ENCODE assay signal across 11 cellular contexts in the genomic region with DNA sequence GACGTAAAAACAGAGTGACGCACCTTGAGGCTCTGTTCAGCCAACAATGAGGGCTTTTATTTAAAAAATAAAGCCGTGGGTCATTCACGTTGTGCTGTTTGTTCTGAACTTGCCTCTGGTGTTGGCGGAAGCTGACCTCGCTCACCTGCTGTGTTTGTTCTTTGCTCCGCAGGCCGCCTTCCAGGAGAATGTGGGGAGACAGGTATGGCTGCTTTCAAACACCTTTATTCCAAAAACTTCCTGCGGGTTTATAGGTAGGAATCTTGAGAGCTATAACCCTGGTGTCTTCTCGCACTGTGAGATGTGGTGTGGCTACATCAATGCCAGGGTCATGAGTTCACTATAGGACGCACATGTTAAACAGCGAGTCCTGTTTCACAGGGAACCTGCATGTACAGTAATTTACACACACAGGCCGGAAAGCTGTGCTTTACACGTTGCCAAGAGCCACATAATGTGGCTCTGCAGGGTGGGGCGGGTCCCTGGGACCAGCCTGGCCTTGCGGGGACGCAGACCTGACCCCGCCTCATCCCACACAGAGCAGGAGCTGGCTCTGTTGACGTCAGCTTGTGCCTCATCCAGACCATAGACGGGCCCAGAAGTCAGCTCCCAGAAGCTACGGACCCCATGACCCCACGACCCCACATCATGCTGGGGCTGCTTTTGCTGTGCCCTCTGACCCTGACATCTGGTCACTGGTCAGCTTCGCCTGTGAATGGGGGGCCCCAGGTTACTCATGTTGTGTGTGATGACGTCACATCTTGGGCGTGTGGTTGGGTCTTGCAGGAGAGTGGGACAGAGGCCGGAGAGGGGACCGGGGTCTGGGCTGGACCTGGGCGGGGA. TPM values are rescaled to one million over a fixed set of nuclear protein-coding genes. Genes with fewer than 3 reads are reported as not detected.
DNase-seq lines count a peak whose midpoint lies in the region; ATAC-seq, FAIRE-seq and TF ChIP-seq lines count a peak whose summit lies in the region.
"Had no signal": no experiment of that assay in that cellular context is flagged by ENCODE, and none has a peak within 500 bp of the region (broad histone marks: within the 10 kb centered on the region; RNA-seq: fewer than 3 reads in every experiment).

No MANE protein-coding gene starts in this region.

- no peak for TF ChIP-seq CTCF in brain (conservative IDR thresholded peaks at IDR 0.05)
- TF ChIP-seq CTCF in HepG2 (CRISPR knock-in tag; IDR thresholded peaks at IDR 0.05), result no peak
- no peak for TF ChIP-seq CTCF in stomach (IDR thresholded peaks at IDR 0.05)

- peak; percentile 33 for DNase-seq in NCI-H510A treated with DMSO at 0.1 percent for 48 hours (lab: John Stamatoyannopoulos, UW)
- DNase-seq in NCI-H510A (lab: John Stamatoyannopoulos, UW), result no peak
- peak; percentile 92 for DNase-seq in HepG2 (ENCODE audit: low spot score)
- DNase-seq in stomach, result peak; percentile 94
- no peak for DNase-seq in activated naive CD4-positive, alpha-beta T cell treated with anti-CD3 and anti-CD28 coated beads for 36 hours
- DNase-seq: midbrain had no signal

- TF ChIP-seq POLR2A in HepG2 (IDR thresholded peaks at IDR 0.05; ENCODE audit: insufficient read depth in 1 of 2, low read depth in 2 of 2, low read length in 2 of 2), result no peak
- TF ChIP-seq POLR2A in stomach (IDR thresholded peaks at IDR 0.05), result no peak

- no peaks in the 10 kb centered on the region for H4K20me1 ChIP-seq in HepG2 (ENCODE audit: insufficient read depth, low read length)

- TSS peak; percentile 43 for BruUV-seq in HepG2 (replicated peaks; lab: Mats Ljungman, UMichigan)

- intact Hi-C loops in HepG2 (cut with micrococcal nuclease; ENCODE audit: unreplicated experiment) (no loop called here), stomach (cut with DNase I; ENCODE audit: low total_unique reads) (no loop called here)
- intact Hi-C loops in activated naive CD4-positive, alpha-beta T cell treated with anti-CD3 and anti-CD28 coated beads for 36 hours (cut with micrococcal nuclease), result loop anchor here (5.0 kb wide), 1 partner anchor 193 kb away; no protein-coding TSS in a partner anchor

- H3K27ac ChIP-seq in HepG2 (ENCODE audit: extremely low read length, insufficient read depth, low read length) (peak overlapping the region; percentile 89), stomach (peak overlapping the region; percentile 89 to 96 (median 93))
- H3K27ac ChIP-seq: A549, thoracic aorta had no signal

- in situ Hi-C loops in HepG2 (cut with HindIII; ENCODE audit: extremely low pct_ligation_motif_present, low pct_unique_long_range_greater_than_20kb), result no loop called here

- peak overlapping the region; percentile 64 for H3K9ac ChIP-seq in HepG2 (ENCODE audit: insufficient read depth, low read depth, low read length)

- peak overlapping the region in 3 of 5 experiments; percentile 21 to 90 (median 24) for H3K27ac Mint-ChIP-seq in brain
- H3K27ac Mint-ChIP-seq in activated naive CD4-positive, alpha-beta T cell treated with anti-CD3 and anti-CD28 coated beads for 36 hours, result no peak overlapping the region

- H3K36me3 ChIP-seq in HepG2 (replicated peaks in 1 of 2; ENCODE audit: control insufficient read depth in 1 of 2, insufficient read depth in 2 of 2, low read length in 2 of 2), result peaks cover 3 to 17% of the 10 kb centered on the region in 2 experiments; a peak in 4 of 5 replicates
- H3K36me3 ChIP-seq in stomach, result peaks cover 0 to 21% (median 13%) of the 10 kb centered on the region in 4 donors
- H3K36me3 ChIP-seq: thoracic aorta had no signal

- FAIRE-seq in HepG2 (lab: Jason Lieb, UNC), result peak; percentile 80
- FAIRE-seq: A549 had no signal

- H3K4me2 ChIP-seq in HepG2 (ENCODE audit: low read depth, low read length), result peak overlapping the region; percentile 78
- H3K4me2 ChIP-seq: A549 had no signal

- POLR2A ChIA-PET in HepG2 (lab: Yijun Ruan, JAX), result interaction anchor here (1.2 to 2.0 kb wide), 3 partner anchors 8 to 15 kb away, joined by 4 to 11 read pairs (median 6); no protein-coding TSS in a partner anchor

- H3K79me2 ChIP-seq in HepG2 (ENCODE audit: insufficient read depth, low read length), result no peaks in the 10 kb centered on the region

- peak in 1 of 2 experiments; percentile 82; a peak in 2 of 4 replicates for TF ChIP-seq EP300 in HepG2 (IDR thresholded peaks at IDR 0.05; ENCODE audit: low read depth in 2 of 2, low read length in 2 of 2)
- peak; percentile 23 for TF ChIP-seq EP300 in HepG2 (CRISPR knock-in tag; IDR thresholded peaks at IDR 0.05; ENCODE audit: borderline replicate concordance)
- no peak for TF ChIP-seq EP300 in stomach (IDR thresholded peaks at IDR 0.05)

- ATAC-seq in HepG2 (peak; percentile 70), GM18502 (IDR thresholded peaks at IDR 0.05; ENCODE audit: poor library complexity, unreplicated experiment) (no peak), HG03460 (IDR thresholded peaks at IDR 0.05; ENCODE audit: unreplicated experiment) (no peak)
- ATAC-seq: A549 had no signal

- H3K27me3 ChIP-seq in HepG2 (ENCODE audit: control insufficient read depth in 1 of 2, insufficient read depth in 2 of 2, low read length in 2 of 2) (no peaks in the 10 kb centered on the region), stomach (no peaks in the 10 kb centered on the region)

- peak overlapping the region in 2 of 3 experiments; percentile 5 to 60; a peak in 3 of 6 replicates for H3K4me3 ChIP-seq in HepG2 (replicated peaks in 1 of 3; ENCODE audit: insufficient read depth in 1 of 3, low read depth in 2 of 3, low read length in 3 of 3)
- no peak overlapping the region for H3K4me3 ChIP-seq in stomach
- H3K4me3 ChIP-seq: A549, thoracic aorta had no signal

- H3K4me1 ChIP-seq in HepG2 (ENCODE audit: insufficient read depth, low read length) (peaks cover 49% of the 10 kb centered on the region), stomach (peaks cover 66 to 95% (median 83%) of the 10 kb centered on the region in 4 donors)
- H3K4me1 ChIP-seq: A549 had no signal

- H3K9me3 ChIP-seq in HepG2 (ENCODE audit: low read length), result no peaks in the 10 kb centered on the region
- no peaks in the 10 kb centered on the region for H3K9me3 ChIP-seq in stomach
- H3K9me3 ChIP-seq: A549, thoracic aorta had no signal

- TF ChIP-seq RAD21 in HepG2 (CRISPR knock-in tag; IDR thresholded peaks at IDR 0.05), result no peak

- H3K36me3 Mint-ChIP-seq in brain, result peaks cover 42% of the 10 kb centered on the region
- peaks cover 3% of the 10 kb centered on the region for H3K36me3 Mint-ChIP-seq in activated naive CD4-positive, alpha-beta T cell treated with anti-CD3 and anti-CD28 coated beads for 36 hours (ENCODE audit: low read depth)

- H3K4me3 Mint-ChIP-seq in brain, result no peak overlapping the region
- no peak overlapping the region for H3K4me3 Mint-ChIP-seq in activated naive CD4-positive, alpha-beta T cell treated with anti-CD3 and anti-CD28 coated beads for 36 hours

- CTCF ChIA-PET in HepG2 (lab: Yijun Ruan, JAX; ENCODE audit: low intra/inter-chr PET ratio, low total read pairs), result no interaction called here
- CTCF ChIA-PET in activated naive CD4-positive, alpha-beta T cell treated with anti-CD3 and anti-CD28 coated beads for 36 hours (lab: Charles Lee), result interaction anchor here (1.5 kb wide), 1 partner anchor 28 kb away, joined by 5 read pairs; no protein-coding TSS in a partner anchor

- H2AFZ ChIP-seq in HepG2 (ENCODE audit: low read length), result no peak overlapping the region

- WGBS in HepG2 (ENCODE audit: low lambda C conversion rate), result 36% methylated on average over 27 of the region's 28 CpGs
- 35 to 59% (median 44%) methylated on average over 26 to 28 of the region's 28 CpGs for WGBS in stomach, 5 donors

- peaks cover 47% of the 10 kb centered on the region for H3K4me1 Mint-ChIP-seq in brain
- peaks cover 41% of the 10 kb centered on the region for H3K4me1 Mint-ChIP-seq in activated naive CD4-positive, alpha-beta T cell treated with anti-CD3 and anti-CD28 coated beads for 36 hours (ENCODE audit: low read depth)

- H3K9me3 Mint-ChIP-seq in brain, result peaks cover 0 to 5% (median 0%) of the 10 kb centered on the region in 5 experiments
- H3K9me3 Mint-ChIP-seq in activated naive CD4-positive, alpha-beta T cell treated with anti-CD3 and anti-CD28 coated beads for 36 hours, result no peaks in the 10 kb centered on the region

- H3K27me3 Mint-ChIP-seq in brain, result peaks cover 3% of the 10 kb centered on the region
- H3K27me3 Mint-ChIP-seq in activated naive CD4-positive, alpha-beta T cell treated with anti-CD3 and anti-CD28 coated beads for 36 hours (ENCODE audit: low read depth), result no peaks in the 10 kb centered on the region

TF ChIP-seq in HepG2, 621 proteins besides CTCF, POLR2A, EP300 and RAD21 (continues in another document):
- TF ChIP-seq NR2F1 (CRISPR knock-in tag; IDR thresholded peaks at IDR 0.05) (peak; percentile 89 to 97), TGIF2 (CRISPR knock-in tag; IDR thresholded peaks at IDR 0.05) (peak; percentile 69), PTBP1 (IDR thresholded peaks at IDR 0.05; ENCODE audit: low read depth, low read length, poor library complexity, severe bottlenecking) (peak; percentile 37)

RNA-seq across cellular contexts. Expression of a gene that starts 49.9 kb away (rescaled TPM):
- polyA plus RNA-seq in brain (ENCODE audit: insufficient read depth, low read depth, low replicate concordance) (0.31 TPM), HepG2 (2011; rRNA removed) (not detected in 2 replicates), stomach (1 to 10 TPM in 1 of 3 donors, not detected in 2; 9.5 TPM)
- total RNA-seq in HepG2 (2016; rRNA removed; fragmentation: Illumina TruSeq; extraction: Trizol) (not detected in 2 replicates), stomach (not detected)
- total RNA-seq in HepG2 (2016; cell fraction: cytosol; rRNA removed; fragmentation: Illumina TruSeq; extraction: Trizol; ENCODE audit: low read depth), result not detected in 2 replicates
- not detected in 2 replicates for total RNA-seq in HepG2 (2016; cell fraction: insoluble cytoplasmic fraction; rRNA removed; fragmentation: Illumina TruSeq; extraction: Trizol)
- total RNA-seq in HepG2 (2016; cell fraction: membrane; rRNA removed; fragmentation: Illumina TruSeq; extraction: Trizol), result not detected in 2 replicates
- total RNA-seq in HepG2 (2016; cell fraction: nucleus; rRNA removed; fragmentation: Illumina TruSeq; extraction: Trizol), result not detected in 2 replicates
- polyA plus RNA-seq in HepG2 (2011; cell fraction: cytosol; rRNA removed), result not detected in 2 replicates
- polyA plus RNA-seq in HepG2 (2011; cell fraction: nucleus; rRNA removed), result not detected in 2 replicates
- polyA plus RNA-seq in HepG2 (2012), result 0.03 and 0.05 TPM in 2 replicates
- polyA plus RNA-seq in HepG2 (2016; cell fraction: cytosol; fragmentation: Illumina TruSeq; extraction: Trizol; ENCODE audit: low read depth), result not detected in 2 replicates
- not detected in 2 replicates for polyA plus RNA-seq in HepG2 (2016; cell fraction: insoluble cytoplasmic fraction; fragmentation: Illumina TruSeq; extraction: Trizol; ENCODE audit: low read depth)
- polyA plus RNA-seq in HepG2 (2016; cell fraction: membrane; fragmentation: Illumina TruSeq; extraction: Trizol; ENCODE audit: low read depth), result not detected in 2 replicates
- polyA plus RNA-seq in HepG2 (2016; cell fraction: nucleus; fragmentation: Illumina TruSeq; extraction: Trizol; ENCODE audit: insufficient read depth, low read depth), result not detected in 2 replicates
- not detected in 2 replicates for polyA minus RNA-seq in HepG2 (2011; rRNA and poly(A)+ RNA removed; ENCODE audit: low replicate concordance)
- polyA minus RNA-seq in HepG2 (2011; cell fraction: cytosol; rRNA and poly(A)+ RNA removed), result not detected in 2 replicates
- not detected in 2 replicates for polyA minus RNA-seq in HepG2 (2011; cell fraction: nucleus; rRNA and poly(A)+ RNA removed)
- total RNA-seq in activated naive CD4-positive, alpha-beta T cell treated with anti-CD3 and anti-CD28 coated beads for 36 hours, result not detected
- total RNA-seq: thoracic aorta had no signal
- polyA plus RNA-seq: A549 had no signal

Comparison
In these comparisons a context has a peak if more than half of its experiments do, and no peak if none do; other contexts are left out.
1. DNase-seq: peak in NCI-H510A treated with DMSO at 0.1 percent for 48 hours (single experiment), HepG2 (single experiment) and stomach (single experiment); none in NCI-H510A (single experiment) and activated naive CD4-positive, alpha-beta T cell treated with anti-CD3 and anti-CD28 coated beads for 36 hours (single experiment).
2. H3K4me3 ChIP-seq: peak in HepG2 (2 of 3); none in stomach (0 of 4).